18 cellular contexts compared by ENCODE assay signal in the genomic region with DNA sequence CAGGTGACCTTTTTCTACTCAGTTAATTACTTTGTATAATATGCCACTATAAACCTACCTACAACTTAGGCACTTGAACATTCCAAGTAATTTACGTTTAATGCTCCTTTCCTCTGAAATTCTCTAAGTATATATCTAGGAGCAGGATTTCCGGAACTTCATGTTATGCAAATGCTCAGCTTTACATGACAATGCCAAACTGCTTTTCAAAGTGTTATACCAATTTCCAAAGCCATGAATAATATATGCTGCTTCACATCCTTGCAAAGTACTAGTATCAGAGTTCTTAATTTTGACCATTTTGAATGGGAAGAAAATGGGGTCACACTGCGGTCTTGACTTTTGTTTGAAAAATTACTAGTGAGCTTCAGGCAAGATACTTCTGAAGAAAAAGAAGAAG. TPM values are rescaled to one million over a fixed set of nuclear protein-coding genes. Genes with fewer than 3 reads are reported as not detected.
DNase-seq lines count a peak whose midpoint lies in the region; ATAC-seq and TF ChIP-seq lines count a peak whose summit lies in the region.
"Had no signal": no experiment of that assay in that cellular context is flagged by ENCODE, and none has a peak within 500 bp of the region (broad histone marks: within the 10 kb centered on the region; RNA-seq: fewer than 3 reads in every experiment).

No MANE protein-coding gene starts in this region.

- TF ChIP-seq CTCF in WTC11 (IDR thresholded peaks at IDR 0.05): no peak

- no peak overlapping the region for H3K9ac ChIP-seq in HUES6 (ENCODE audit: low read length)
- peak overlapping the region; percentile 8 for H3K9ac ChIP-seq in iPS-18a (ENCODE audit: low read length)
- H3K9ac ChIP-seq: BLaER1, GM23248 had no signal

- no peaks in the 10 kb centered on the region for H3K27me3 Mint-ChIP-seq in WTC11 (ENCODE audit: low read depth)

- H3K9me3 ChIP-seq in HUES6 (ENCODE audit: control insufficient read depth, insufficient read depth, low read depth, low read length): no peaks in the 10 kb centered on the region
- no peaks in the 10 kb centered on the region for H3K9me3 ChIP-seq in iPS-18a (ENCODE audit: control insufficient read depth, low read depth, low read length)
- H3K9me3 ChIP-seq: BLaER1, Caco-2 had no signal

- POLR2A ChIA-PET in WTC11 (lab: Charles Lee): no interaction called here

- H3K27ac ChIP-seq in HUES6 (ENCODE audit: low read depth, low read length) (peak overlapping the region; percentile 55; the same call in 1 of the 2 replicates), iPS-18a (ENCODE audit: low read length) (no peak overlapping the region)
- H3K27ac ChIP-seq: BLaER1, C4-2B, GM23248 had no signal

- H3K4me1 Mint-ChIP-seq in WTC11: peaks cover 39% of the 10 kb centered on the region
- H3K4me1 Mint-ChIP-seq: B cell had no signal

- H3K27me3 ChIP-seq in HUES6 (ENCODE audit: control insufficient read depth, insufficient read depth, low read length): no peaks in the 10 kb centered on the region
- no peaks in the 10 kb centered on the region for H3K27me3 ChIP-seq in iPS-18a (ENCODE audit: control insufficient read depth, insufficient read depth, low read length)
- H3K27me3 ChIP-seq: BLaER1 had no signal

- no peak for DNase-seq in WTC11 (ENCODE audit: low spot score)
- no peak for DNase-seq in NCI-H1436 (lab: John Stamatoyannopoulos, UW)
- DNase-seq in activated CD8-positive, alpha-beta memory T cell treated with anti-CD3 and anti-CD28 coated beads, Interleukin-2, amount 50 U/mL, for 4 hours: no peak
- DNase-seq: Caco-2; CD4-positive, CD25-positive, alpha-beta regulatory T cell; CD8-positive, alpha-beta T cell; DMS153; DND-41; GM23248; HCEC 1CT had no signal

- H3K36me3 Mint-ChIP-seq in WTC11: no peaks in the 10 kb centered on the region
- H3K36me3 Mint-ChIP-seq: CD4-positive, CD25-positive, alpha-beta regulatory T cell; CD8-positive, alpha-beta T cell had no signal

- peaks cover 17% of the 10 kb centered on the region for H3K4me1 ChIP-seq in HUES6 (ENCODE audit: control insufficient read depth, insufficient read depth, low read length)
- peaks cover 17% of the 10 kb centered on the region for H3K4me1 ChIP-seq in iPS-18a (ENCODE audit: control insufficient read depth, low read depth, low read length)
- H3K4me1 ChIP-seq: BLaER1 had no signal

- CTCF ChIA-PET in WTC11 (lab: Charles Lee): interaction anchor here (1.0 to 1.1 kb wide), 2 partner anchors 131 to 228 kb away, joined by 3 read pairs; no protein-coding TSS in a partner anchor

- H3K36me3 ChIP-seq in HUES6 (ENCODE audit: control insufficient read depth, insufficient read depth, low read length) (no peaks in the 10 kb centered on the region), iPS-18a (ENCODE audit: control insufficient read depth, low read depth, low read length) (no peaks in the 10 kb centered on the region)
- H3K36me3 ChIP-seq: BLaER1 had no signal

- H3K27ac Mint-ChIP-seq in WTC11: no peak overlapping the region
- H3K27ac Mint-ChIP-seq: B cell; CD4-positive, CD25-positive, alpha-beta regulatory T cell; CD8-positive, alpha-beta T cell had no signal

- ATAC-seq in WTC11 (no peak; the same call in 1 of the 2 replicates), HG03095 (IDR thresholded peaks at IDR 0.05; ENCODE audit: unreplicated experiment) (no peak)
- ATAC-seq: CD8-positive, alpha-beta T cell had no signal

- H3K4me3 Mint-ChIP-seq in WTC11: peak overlapping the region; percentile 29; the same call in 1 of the 2 replicates
- H3K4me3 Mint-ChIP-seq: B cell; CD4-positive, CD25-positive, alpha-beta regulatory T cell; CD8-positive, alpha-beta T cell had no signal

- H3K4me3 ChIP-seq in HUES6 (ENCODE audit: low read depth, low read length) (peak overlapping the region; percentile 18; the same call in 1 of the 2 replicates), iPS-18a (ENCODE audit: low read length) (peak overlapping the region; percentile 16)
- H3K4me3 ChIP-seq: BLaER1, GM23248 had no signal

- H3K9me3 Mint-ChIP-seq in WTC11: no peaks in the 10 kb centered on the region; the same call in 1 of the 2 replicates
- H3K9me3 Mint-ChIP-seq: CD4-positive, CD25-positive, alpha-beta regulatory T cell; CD8-positive, alpha-beta T cell had no signal

TF ChIP-seq in WTC11, 78 proteins besides CTCF, POLR2A, EP300 and RAD21:
- TF ChIP-seq ZNF263 (CRISPR knock-in tag; IDR thresholded peaks at IDR 0.05; ENCODE audit: low read depth) (no peak), SMAD4 (CRISPR knock-in tag; IDR thresholded peaks at IDR 0.05) (no peak), GABPB1 (CRISPR knock-in tag; IDR thresholded peaks at IDR 0.05) (no peak), CREB1 (CRISPR knock-in tag; IDR thresholded peaks at IDR 0.05) (no peak)
- TF ChIP-seq, protein P1, sequence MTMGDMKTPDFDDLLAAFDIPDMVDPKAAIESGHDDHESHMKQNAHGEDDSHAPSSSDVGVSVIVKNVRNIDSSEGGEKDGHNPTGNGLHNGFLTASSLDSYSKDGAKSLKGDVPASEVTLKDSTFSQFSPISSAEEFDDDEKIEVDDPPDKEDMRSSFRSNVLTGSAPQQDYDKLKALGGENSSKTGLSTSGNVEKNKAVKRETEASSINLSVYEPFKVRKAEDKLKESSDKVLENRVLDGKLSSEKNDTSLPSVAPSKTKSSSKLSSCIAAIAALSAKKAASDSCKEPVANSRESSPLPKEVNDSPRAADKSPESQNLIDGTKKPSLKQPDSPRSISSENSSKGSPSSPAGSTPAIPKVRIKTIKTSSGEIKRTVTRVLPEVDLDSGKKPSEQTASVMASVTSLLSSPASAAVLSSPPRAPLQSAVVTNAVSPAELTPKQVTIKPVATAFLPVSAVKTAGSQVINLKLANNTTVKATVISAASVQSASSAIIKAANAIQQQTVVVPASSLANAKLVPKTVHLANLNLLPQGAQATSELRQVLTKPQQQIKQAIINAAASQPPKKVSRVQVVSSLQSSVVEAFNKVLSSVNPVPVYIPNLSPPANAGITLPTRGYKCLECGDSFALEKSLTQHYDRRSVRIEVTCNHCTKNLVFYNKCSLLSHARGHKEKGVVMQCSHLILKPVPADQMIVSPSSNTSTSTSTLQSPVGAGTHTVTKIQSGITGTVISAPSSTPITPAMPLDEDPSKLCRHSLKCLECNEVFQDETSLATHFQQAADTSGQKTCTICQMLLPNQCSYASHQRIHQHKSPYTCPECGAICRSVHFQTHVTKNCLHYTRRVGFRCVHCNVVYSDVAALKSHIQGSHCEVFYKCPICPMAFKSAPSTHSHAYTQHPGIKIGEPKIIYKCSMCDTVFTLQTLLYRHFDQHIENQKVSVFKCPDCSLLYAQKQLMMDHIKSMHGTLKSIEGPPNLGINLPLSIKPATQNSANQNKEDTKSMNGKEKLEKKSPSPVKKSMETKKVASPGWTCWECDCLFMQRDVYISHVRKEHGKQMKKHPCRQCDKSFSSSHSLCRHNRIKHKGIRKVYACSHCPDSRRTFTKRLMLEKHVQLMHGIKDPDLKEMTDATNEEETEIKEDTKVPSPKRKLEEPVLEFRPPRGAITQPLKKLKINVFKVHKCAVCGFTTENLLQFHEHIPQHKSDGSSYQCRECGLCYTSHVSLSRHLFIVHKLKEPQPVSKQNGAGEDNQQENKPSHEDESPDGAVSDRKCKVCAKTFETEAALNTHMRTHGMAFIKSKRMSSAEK (CRISPR knock-in tag; IDR thresholded peaks at IDR 0.05; ENCODE audit: borderline replicate concordance): no peak

RNA-seq across cellular contexts. Expression of a gene that starts 5.8 kb away (rescaled TPM):
- total RNA-seq in WTC11 (2021): 0.53 to 1.1 TPM (median 0.73 TPM) in 3 replicates
- total RNA-seq: A172; A673; B cell; CD4-positive, CD25-positive, alpha-beta regulatory T cell; GM23248 had no signal

RNA-seq across cellular contexts. Expression of a gene that starts 26.9 kb away (rescaled TPM):
- not detected in 3 replicates for total RNA-seq in WTC11 (2021)
- total RNA-seq: A172; A673; B cell; Caco-2; CD4-positive, CD25-positive, alpha-beta regulatory T cell; GM23248 had no signal
